1 cellular context compared by ENCODE assay signal in genomic region chr6:112018619-112019416, GRCh38.
TF ChIP-seq lines count a peak whose summit lies in the region.

No MANE protein-coding gene starts in this region.

TF ChIP-seq in HepG2, 621 proteins besides CTCF, POLR2A, EP300 and RAD21 (continued from another document and continues in another):
- no peak for TF ChIP-seq E2F1 (CRISPR knock-in tag; IDR thresholded peaks at IDR 0.05)
- TF ChIP-seq TOE1 (CRISPR knock-in tag; IDR thresholded peaks at IDR 0.05): no peak
- TF ChIP-seq ZKSCAN5 (CRISPR knock-in tag; IDR thresholded peaks at IDR 0.05): no peak
- TF ChIP-seq RBM22 (optimal IDR thresholded peaks at IDR 0.05; ENCODE audit: low read length): peak; percentile 27
- TF ChIP-seq NFYC (CRISPR knock-in tag; IDR thresholded peaks at IDR 0.05): no peak
- TF ChIP-seq ZNF580 (CRISPR knock-in tag; IDR thresholded peaks at IDR 0.05; ENCODE audit: borderline replicate concordance, low read depth): no peak
- TF ChIP-seq ZNF510 (CRISPR knock-in tag; IDR thresholded peaks at IDR 0.05; ENCODE audit: low read depth): 0 out of 2 replicates have a peak, but pooled peaks have one; percentile 67
- TF ChIP-seq MBNL3 (CRISPR knock-in tag; conservative IDR thresholded peaks at IDR 0.05): no peak
- TF ChIP-seq HCFC1 (IDR thresholded peaks at IDR 0.05; ENCODE audit: low read depth, low read length): no peak
- TF ChIP-seq KDM2A (CRISPR knock-in tag; IDR thresholded peaks at IDR 0.05; ENCODE audit: borderline replicate concordance, low read depth): no peak
- TF ChIP-seq MEIS1 (CRISPR knock-in tag; IDR thresholded peaks at IDR 0.05; ENCODE audit: borderline replicate concordance): no peak; the same call in 1 of the 2 replicates
- no peak for TF ChIP-seq CEBPZ (IDR thresholded peaks at IDR 0.05; ENCODE audit: low read length)
- peak; percentile 65; the same call in 1 of the 2 replicates for TF ChIP-seq RCOR2 (CRISPR knock-in tag; IDR thresholded peaks at IDR 0.05)
- no peak for TF ChIP-seq ZNF235 (CRISPR knock-in tag; IDR thresholded peaks at IDR 0.05; ENCODE audit: borderline replicate concordance)
- TF ChIP-seq RAD51 (IDR thresholded peaks at IDR 0.05; ENCODE audit: borderline replicate concordance): no peak
- no peak for TF ChIP-seq ZNF607 (CRISPR knock-in tag; IDR thresholded peaks at IDR 0.05; ENCODE audit: borderline replicate concordance)
- no peak for TF ChIP-seq POLR2AphosphoS2 (IDR thresholded peaks at IDR 0.05; ENCODE audit: low read depth, low read length)
- TF ChIP-seq TOPORS (CRISPR knock-in tag; IDR thresholded peaks at IDR 0.05): peak; percentile 90
- TF ChIP-seq FOXK2 (IDR thresholded peaks at IDR 0.05): 0 out of 2 replicates have a peak, but pooled peaks have one; percentile 19
- TF ChIP-seq ESRRA (CRISPR knock-in tag; IDR thresholded peaks at IDR 0.05; ENCODE audit: low read depth): no peak
- peak; percentile 51; the same call in 1 of the 2 replicates for TF ChIP-seq RFX5 (IDR thresholded peaks at IDR 0.05; ENCODE audit: low read depth, low read length)
- no peak for TF ChIP-seq ARHGAP35 (CRISPR knock-in tag; IDR thresholded peaks at IDR 0.05; ENCODE audit: borderline replicate concordance)
- no peak for TF ChIP-seq ZNF670 (CRISPR knock-in tag; IDR thresholded peaks at IDR 0.05; ENCODE audit: borderline replicate concordance)
- peak; percentile 97 for TF ChIP-seq XRCC5 (optimal IDR thresholded peaks at IDR 0.05; ENCODE audit: low read length)
- TF ChIP-seq ZBTB38 (CRISPR knock-in tag; IDR thresholded peaks at IDR 0.05): no peak
- no peak for TF ChIP-seq ZFP82 (CRISPR knock-in tag; IDR thresholded peaks at IDR 0.05; ENCODE audit: borderline replicate concordance)
- no peak for TF ChIP-seq ZNF446 (CRISPR knock-in tag; IDR thresholded peaks at IDR 0.05)
- TF ChIP-seq ZNF597 (CRISPR knock-in tag; IDR thresholded peaks at IDR 0.05): no peak
- peak; percentile 46; the same call in 1 of the 2 replicates for TF ChIP-seq MED1 (CRISPR knock-in tag; IDR thresholded peaks at IDR 0.05)
- no peak for TF ChIP-seq ZNF841 (CRISPR knock-in tag; IDR thresholded peaks at IDR 0.05; ENCODE audit: borderline replicate concordance)
- no peak for TF ChIP-seq PAX8 (CRISPR knock-in tag; IDR thresholded peaks at IDR 0.05; ENCODE audit: borderline replicate concordance)
- no peak for TF ChIP-seq ATF7 (IDR thresholded peaks at IDR 0.05)
- no peak; the same call in 1 of the 2 replicates for TF ChIP-seq ATF7 (CRISPR knock-in tag; IDR thresholded peaks at IDR 0.05)
- TF ChIP-seq RERE (CRISPR knock-in tag; IDR thresholded peaks at IDR 0.05; ENCODE audit: low read depth): peak; percentile 58; the same call in 1 of the 2 replicates
- TF ChIP-seq TRIM24 (CRISPR knock-in tag; IDR thresholded peaks at IDR 0.05): no peak
- no peak for TF ChIP-seq SRY (CRISPR knock-in tag; IDR thresholded peaks at IDR 0.05)
- TF ChIP-seq ZNF746 (CRISPR knock-in tag; IDR thresholded peaks at IDR 0.05): no peak
- no peak for TF ChIP-seq HDAC6 (IDR thresholded peaks at IDR 0.05; ENCODE audit: low read depth, low read length)
- no peak for TF ChIP-seq MAZ (IDR thresholded peaks at IDR 0.05; ENCODE audit: borderline replicate concordance, low read depth, low read length)
- TF ChIP-seq MAZ (CRISPR knock-in tag; IDR thresholded peaks at IDR 0.05; ENCODE audit: low read depth): no peak
- no peak for TF ChIP-seq MLXIP (CRISPR knock-in tag; IDR thresholded peaks at IDR 0.05; ENCODE audit: borderline replicate concordance)
- TF ChIP-seq NFE2 (CRISPR knock-in tag; IDR thresholded peaks at IDR 0.05): no peak
- TF ChIP-seq TCF7 (IDR thresholded peaks at IDR 0.05; ENCODE audit: low read depth): 0 out of 2 replicates have a peak, but pooled peaks have one; percentile 5
- TF ChIP-seq GATAD1 (CRISPR knock-in tag; IDR thresholded peaks at IDR 0.05): 0 out of 2 replicates have a peak, but pooled peaks have one; percentile 30
- TF ChIP-seq ZNF281 (CRISPR knock-in tag; IDR thresholded peaks at IDR 0.05; ENCODE audit: borderline replicate concordance): no peak
- no peak for TF ChIP-seq ISX (CRISPR knock-in tag; conservative IDR thresholded peaks at IDR 0.05)
- TF ChIP-seq MXD1 (CRISPR knock-in tag; IDR thresholded peaks at IDR 0.05): no peak
- 0 out of 2 replicates have a peak, but pooled peaks have one; percentile 11 for TF ChIP-seq ZNF12 (CRISPR knock-in tag; IDR thresholded peaks at IDR 0.05)
